Comparison of ENCODE assay signal across 21 cellular contexts in the genomic region with DNA sequence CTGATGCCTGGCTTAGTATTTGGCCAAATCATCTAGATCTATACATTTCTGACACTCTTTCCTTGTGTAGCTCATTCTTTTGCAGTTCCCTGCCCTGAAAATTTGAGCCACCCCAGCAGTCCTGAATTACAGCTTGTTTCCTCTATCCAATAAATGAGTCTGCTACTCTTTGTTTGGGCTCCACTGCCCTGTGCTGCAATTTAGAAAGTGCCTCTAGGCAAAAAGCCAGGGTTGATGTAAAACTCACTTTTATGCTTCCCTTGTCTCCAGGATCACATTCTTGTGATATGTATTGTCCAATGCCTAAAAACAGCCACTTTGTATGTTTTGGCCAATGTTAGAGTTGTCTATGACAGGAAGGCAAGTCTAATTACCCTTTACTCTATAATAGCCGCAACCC.
DNase-seq lines count a peak whose midpoint lies in the region; ATAC-seq and TF ChIP-seq lines count a peak whose summit lies in the region.
"Had no signal": no experiment of that assay in that cellular context is flagged by ENCODE, and none has a peak within 500 bp of the region (broad histone marks: within the 10 kb centered on the region; RNA-seq: fewer than 3 reads in every experiment).

No MANE protein-coding gene starts in this region.

- no peaks in the 10 kb centered on the region for H3K36me3 ChIP-seq in right atrium auricular region
- H3K36me3 ChIP-seq: cardiac muscle cell, thoracic aorta had no signal

- peaks cover 17% of the 10 kb centered on the region for H3K36me3 Mint-ChIP-seq in activated T-cell treated with anti-CD3 and anti-CD28 coated beads, Interleukin-2, amount 50 U/mL, for 24 hours (ENCODE audit: low read depth)
- H3K36me3 Mint-ChIP-seq in activated T-cell treated with anti-CD3 and anti-CD28 coated beads, Interleukin-2, amount 50 U/mL, for 4 hours (ENCODE audit: insufficient read depth): peaks cover 7% of the 10 kb centered on the region
- H3K36me3 Mint-ChIP-seq in T-cell: peaks cover 10% of the 10 kb centered on the region
- peaks cover 27% of the 10 kb centered on the region for H3K36me3 Mint-ChIP-seq in stimulated activated effector memory CD8-positive, alpha-beta T cell treated with anti-CD3 and anti-CD28 coated beads, Interleukin-12 subunit alpha, Interleukin-12 subunit beta, amount 100 ng/mL, for 72 hours

- H3K27me3 ChIP-seq in right atrium auricular region: no peaks in the 10 kb centered on the region
- H3K27me3 ChIP-seq: cardiac muscle cell had no signal

- TF ChIP-seq CTCF in fibroblast of pulmonary artery (IDR thresholded peaks at IDR 0.05; ENCODE audit: low read length, missing control alignments): no peak
- TF ChIP-seq CTCF in lower leg skin (IDR thresholded peaks at IDR 0.05): no peak
- no peak for TF ChIP-seq CTCF in right atrium auricular region (IDR thresholded peaks at IDR 0.05)

- H3K27ac ChIP-seq in right atrium auricular region: no peak overlapping the region
- H3K27ac ChIP-seq: cardiac muscle cell, HL-60, thoracic aorta had no signal

- peaks cover 20% of the 10 kb centered on the region for H3K4me1 Mint-ChIP-seq in activated T-cell treated with anti-CD3 and anti-CD28 coated beads, Interleukin-2, amount 50 U/mL, for 24 hours (ENCODE audit: low read depth)
- H3K4me1 Mint-ChIP-seq in activated T-cell treated with anti-CD3 and anti-CD28 coated beads, Interleukin-2, amount 50 U/mL, for 4 hours (ENCODE audit: low read depth): peaks cover 13% of the 10 kb centered on the region
- H3K4me1 Mint-ChIP-seq in T-cell: peaks cover 19 to 33% (median 24%) of the 10 kb centered on the region in 3 donors
- peaks cover 25% of the 10 kb centered on the region for H3K4me1 Mint-ChIP-seq in stimulated activated effector memory CD8-positive, alpha-beta T cell treated with anti-CD3 and anti-CD28 coated beads, Interleukin-12 subunit alpha, Interleukin-12 subunit beta, amount 100 ng/mL, for 72 hours

- DNase-seq in activated T-cell treated with anti-CD3 and anti-CD28 coated beads, Interleukin-2, amount 50 U/mL, for 24 hours: no peak
- no peak for DNase-seq in activated T-cell treated with anti-CD3 and anti-CD28 coated beads, Interleukin-2, amount 50 U/mL, for 4 hours
- DNase-seq in T-cell: no peak
- DNase-seq in fibroblast of pulmonary artery (ENCODE audit: low read depth): peak; percentile 37
- no peak for DNase-seq in stimulated activated effector memory CD8-positive, alpha-beta T cell treated with anti-CD3 and anti-CD28 coated beads, Interleukin-12 subunit alpha, Interleukin-12 subunit beta, amount 100 ng/mL, for 72 hours (ENCODE audit: low spot score in 2 of 2)
- no peak for DNase-seq in NCI-H1436 (lab: John Stamatoyannopoulos, UW)
- no peak for DNase-seq in lower leg skin (ENCODE audit: low spot score in 2 of 2)
- DNase-seq in right atrium auricular region (ENCODE audit: low spot score): no peak
- DNase-seq: activated CD4-positive, alpha-beta T cell treated with anti-CD3 and anti-CD28 coated beads, Interleukin-2, amount 10 ng/mL, durations not matched to agents 7 days and 5 days; activated naive CD8-positive, alpha-beta T cell treated with anti-CD3 and anti-CD28 coated beads, Interleukin-2, amount 10 ng/mL, durations not matched to agents 7 days and 5 days; activated T-cell treated with anti-CD3 and anti-CD28 coated beads, Interleukin-2, amount 50 U/mL, for 48 hours; H7; kidney glomerular epithelial cell; NCI-H187 treated with DMSO at 0.1 percent for 48 hours; NCI-H345; stimulated activated CD4-positive, alpha-beta T cell treated with anti-CD3 and anti-CD28 coated beads, Interleukin-12 subunit alpha, Interleukin-12 subunit beta, amount 100 ng/mL, for 4 hours had no signal

- H3K9me3 Mint-ChIP-seq in activated T-cell treated with anti-CD3 and anti-CD28 coated beads, Interleukin-2, amount 50 U/mL, for 24 hours: no peaks in the 10 kb centered on the region
- no peaks in the 10 kb centered on the region for H3K9me3 Mint-ChIP-seq in activated T-cell treated with anti-CD3 and anti-CD28 coated beads, Interleukin-2, amount 50 U/mL, for 4 hours
- H3K9me3 Mint-ChIP-seq in T-cell: no peaks in the 10 kb centered on the region
- H3K9me3 Mint-ChIP-seq in stimulated activated effector memory CD8-positive, alpha-beta T cell treated with anti-CD3 and anti-CD28 coated beads, Interleukin-12 subunit alpha, Interleukin-12 subunit beta, amount 100 ng/mL, for 72 hours: no peaks in the 10 kb centered on the region
- H3K9me3 Mint-ChIP-seq: activated CD4-positive, alpha-beta T cell treated with anti-CD3 and anti-CD28 coated beads, Interleukin-2, amount 10 ng/mL, durations not matched to agents 7 days and 5 days; activated naive CD8-positive, alpha-beta T cell treated with anti-CD3 and anti-CD28 coated beads, Interleukin-2, amount 10 ng/mL, durations not matched to agents 7 days and 5 days had no signal

- no peak overlapping the region for H3K4me3 Mint-ChIP-seq in activated T-cell treated with anti-CD3 and anti-CD28 coated beads, Interleukin-2, amount 50 U/mL, for 24 hours
- H3K4me3 Mint-ChIP-seq in activated T-cell treated with anti-CD3 and anti-CD28 coated beads, Interleukin-2, amount 50 U/mL, for 4 hours: no peak overlapping the region
- no peak overlapping the region for H3K4me3 Mint-ChIP-seq in T-cell
- no peak overlapping the region for H3K4me3 Mint-ChIP-seq in stimulated activated effector memory CD8-positive, alpha-beta T cell treated with anti-CD3 and anti-CD28 coated beads, Interleukin-12 subunit alpha, Interleukin-12 subunit beta, amount 100 ng/mL, for 72 hours
- H3K4me3 Mint-ChIP-seq: activated CD4-positive, alpha-beta T cell treated with anti-CD3 and anti-CD28 coated beads, Interleukin-2, amount 10 ng/mL, durations not matched to agents 7 days and 5 days; activated naive CD8-positive, alpha-beta T cell treated with anti-CD3 and anti-CD28 coated beads, Interleukin-2, amount 10 ng/mL, durations not matched to agents 7 days and 5 days; CD14-positive monocyte; neural crest cell had no signal

- H3K4me3 ChIP-seq in fibroblast of pulmonary artery (replicated peaks; ENCODE audit: low read depth, low read length) (no peak overlapping the region), lower leg skin (ENCODE audit: low read depth, poor library complexity, severe bottlenecking) (no peak overlapping the region), right atrium auricular region (no peak overlapping the region)
- H3K4me3 ChIP-seq: cardiac muscle cell, thoracic aorta had no signal

- peak overlapping the region; percentile 15 for H3K27ac Mint-ChIP-seq in activated T-cell treated with anti-CD3 and anti-CD28 coated beads, Interleukin-2, amount 50 U/mL, for 24 hours
- peak overlapping the region; percentile 11 to 36 for H3K27ac Mint-ChIP-seq in T-cell
- H3K27ac Mint-ChIP-seq in stimulated activated effector memory CD8-positive, alpha-beta T cell treated with anti-CD3 and anti-CD28 coated beads, Interleukin-12 subunit alpha, Interleukin-12 subunit beta, amount 100 ng/mL, for 72 hours: peak overlapping the region; percentile 75
- H3K27ac Mint-ChIP-seq: activated CD4-positive, alpha-beta T cell treated with anti-CD3 and anti-CD28 coated beads, Interleukin-2, amount 10 ng/mL, durations not matched to agents 7 days and 5 days; activated naive CD8-positive, alpha-beta T cell treated with anti-CD3 and anti-CD28 coated beads, Interleukin-2, amount 10 ng/mL, durations not matched to agents 7 days and 5 days had no signal

- peaks cover 0 to 5% of the 10 kb centered on the region in 2 donors for H3K9me3 ChIP-seq in right atrium auricular region
- H3K9me3 ChIP-seq: thoracic aorta had no signal

- TF ChIP-seq POLR2A in lower leg skin (IDR thresholded peaks at IDR 0.05): no peak

- intact Hi-C loops in lower leg skin (cut with DNase I; ENCODE audit: low total_unique reads): no loop called here

- CTCF ChIA-PET in T-cell (lab: Charles Lee): interaction anchor here in 1 of 2 donors (0.5 kb wide), 1 partner anchor 279 kb away, joined by 6 read pairs; no protein-coding TSS in a partner anchor

- H3K4me1 ChIP-seq in right atrium auricular region: no peaks in the 10 kb centered on the region

- 86 to 95% methylated on average over 1 of the region's 1 CpG for WGBS in lower leg skin, 2 donors

- POLR2A ChIA-PET in T-cell (lab: Charles Lee): no interaction called here

- H3K27me3 Mint-ChIP-seq in activated T-cell treated with anti-CD3 and anti-CD28 coated beads, Interleukin-2, amount 50 U/mL, for 24 hours: peaks cover 4% of the 10 kb centered on the region
- no peaks in the 10 kb centered on the region for H3K27me3 Mint-ChIP-seq in activated T-cell treated with anti-CD3 and anti-CD28 coated beads, Interleukin-2, amount 50 U/mL, for 4 hours (ENCODE audit: low read depth)
- no peaks in the 10 kb centered on the region for H3K27me3 Mint-ChIP-seq in T-cell
- H3K27me3 Mint-ChIP-seq: activated CD4-positive, alpha-beta T cell treated with anti-CD3 and anti-CD28 coated beads, Interleukin-2, amount 10 ng/mL, durations not matched to agents 7 days and 5 days; activated naive CD8-positive, alpha-beta T cell treated with anti-CD3 and anti-CD28 coated beads, Interleukin-2, amount 10 ng/mL, durations not matched to agents 7 days and 5 days had no signal

- no peak for ATAC-seq in activated T-cell treated with anti-CD3 and anti-CD28 coated beads, Interleukin-2, amount 50 U/mL, for 4 hours
- no peak for ATAC-seq in T-cell (replicated peaks in 1 of 4)
- ATAC-seq in stimulated activated effector memory CD8-positive, alpha-beta T cell treated with anti-CD3 and anti-CD28 coated beads, Interleukin-12 subunit alpha, Interleukin-12 subunit beta, amount 100 ng/mL, for 72 hours: no peak

Comparison
In these comparisons a context has a peak if more than half of its experiments do, and no peak if none do; other contexts are left out.
1. H3K27ac Mint-ChIP-seq: peak in every context shown above with its lines; median percentile 75 in stimulated activated effector memory CD8-positive, alpha-beta T cell treated with anti-CD3 and anti-CD28 coated beads, Interleukin-12 subunit alpha, Interleukin-12 subunit beta, amount 100 ng/mL, for 72 hours; 24 in T-cell; 15 in activated T-cell treated with anti-CD3 and anti-CD28 coated beads, Interleukin-2, amount 50 U/mL, for 24 hours.